In genomic region chr2:84876369-84876768, GRCh38 we compare ENCODE assay signal across 21 cellular contexts. TPM values are rescaled to one million over a fixed set of nuclear protein-coding genes. Genes with fewer than 3 reads are reported as not detected.
A peak's percentile ranks its signal among the peaks of the same experiment; 100 is the strongest.
DNase-seq lines count a peak whose midpoint lies in the region; ATAC-seq and TF ChIP-seq lines count a peak whose summit lies in the region.
"Had no signal": no experiment of that assay in that cellular context is flagged by ENCODE, and none has a peak within 500 bp of the region (broad histone marks: within the 10 kb centered on the region; RNA-seq: fewer than 3 reads in every experiment).

No MANE protein-coding gene starts in this region.

- H3K4me3 ChIP-seq in HEK293 (ENCODE audit: low read depth, low read length) (no peak overlapping the region), PC-9 (no peak overlapping the region), neuronal stem cell (ENCODE audit: low read length in 2 of 2) (no peak overlapping the region)
- H3K4me3 ChIP-seq: GM23338, SK-N-MC, testis had no signal

- intact Hi-C loops in activated naive CD4-positive, alpha-beta T cell treated with anti-CD3 and anti-CD28 coated beads for 36 hours (cut with micrococcal nuclease) = no loop called here
- intact Hi-C loops in PC-9 (cut with micrococcal nuclease; ENCODE audit: unreplicated experiment) = no loop called here

- H4K8ac ChIP-seq in neuronal stem cell (ENCODE audit: low read depth, low read length) = no peak overlapping the region

- H3K4me2 ChIP-seq in PC-9 (no peak overlapping the region), neuronal stem cell (ENCODE audit: insufficient read depth, low read length, poor library complexity, severe bottlenecking) (no peak overlapping the region)
- H3K4me2 ChIP-seq: GM23338 had no signal

- no peak overlapping the region for H2AFZ ChIP-seq in PC-9
- no peak overlapping the region for H2AFZ ChIP-seq in neuronal stem cell (ENCODE audit: low read length)
- H2AFZ ChIP-seq: GM23338 had no signal

- POLR2A ChIA-PET in HEK293 (lab: Yijun Ruan, JAX) = interaction anchor here (0.7 kb wide), 1 partner anchor 29 kb away, joined by 3 read pairs; the partner anchor contains the start of gene TMSB10
- POLR2A ChIA-PET in PC-9 (lab: Charles Lee; ENCODE audit: unreplicated experiment) = no interaction called here

- H3K4me1 Mint-ChIP-seq in activated naive CD4-positive, alpha-beta T cell treated with anti-CD3 and anti-CD28 coated beads for 36 hours (ENCODE audit: low read depth) = peaks cover 72% of the 10 kb centered on the region
- peaks cover 42% of the 10 kb centered on the region for H3K4me1 Mint-ChIP-seq in activated T-helper 17 cell treated with anti-CD3 and anti-CD28 coated beads, Interleukin-2, amount 50 U/mL, for 72 hours

- H3K27me3 ChIP-seq in PC-9 (ENCODE audit: insufficient read depth, low read depth) (peaks cover 64% of the 10 kb centered on the region), neuronal stem cell (ENCODE audit: control insufficient read depth in 3 of 3, insufficient read depth in 3 of 3, low read depth in 1 of 3, low read length in 3 of 3) (peaks cover 2 to 57% (median 25%) of the 10 kb centered on the region in 3 experiments)
- H3K27me3 ChIP-seq: testis had no signal

- H4K91ac ChIP-seq in neuronal stem cell (ENCODE audit: low read depth, low read length, poor library complexity) = no peak overlapping the region

- H2BK5ac ChIP-seq in neuronal stem cell (ENCODE audit: low read length) = no peak overlapping the region

- H3K9me2 ChIP-seq in PC-9 (ENCODE audit: insufficient read depth) = no peaks in the 10 kb centered on the region

- H3K9ac ChIP-seq in neuronal stem cell (ENCODE audit: low read depth, low read length, poor library complexity) = no peak overlapping the region

- H2AK5ac ChIP-seq in neuronal stem cell (ENCODE audit: low read depth, low read length) = no peak overlapping the region

- BruUV-seq in PC-9 (replicated peaks; lab: Mats Ljungman, UMichigan) = no TSS peak

- H3F3A ChIP-seq in PC-9 (ENCODE audit: insufficient read depth, low read depth) = no peaks in the 10 kb centered on the region; the same call in 1 of the 2 replicates

- H3K18ac ChIP-seq in neuronal stem cell (ENCODE audit: low read length) = no peak overlapping the region

- no peak overlapping the region for H3K27ac ChIP-seq in HEK293 (ENCODE audit: extremely low read depth, low read depth, low read length)
- no peak overlapping the region for H3K27ac ChIP-seq in PC-9
- no peak overlapping the region for H3K27ac ChIP-seq in neuronal stem cell (replicated peaks; ENCODE audit: low read length)
- H3K27ac ChIP-seq: SK-N-MC, testis had no signal

- H3K36me3 ChIP-seq in HEK293 (ENCODE audit: control insufficient read depth in 2 of 2, insufficient read depth in 1 of 2, low read length in 2 of 2) = no peaks in the 10 kb centered on the region
- H3K36me3 ChIP-seq in PC-9 (ENCODE audit: low read depth) = no peaks in the 10 kb centered on the region
- H3K36me3 ChIP-seq in neuronal stem cell (replicated peaks in 1 of 2; ENCODE audit: control insufficient read depth in 2 of 2, insufficient read depth in 2 of 2, low read length in 2 of 2) = no peaks in the 10 kb centered on the region

- CTCF ChIA-PET in activated naive CD4-positive, alpha-beta T cell treated with anti-CD3 and anti-CD28 coated beads for 36 hours (lab: Charles Lee) = interaction anchor here (0.6 to 8.0 kb wide), 8 partner anchors 9 to 384 kb away, joined by 3 to 75 read pairs (median 10); no protein-coding TSS in a partner anchor
- CTCF ChIA-PET in HEK293 (lab: Yijun Ruan, JAX) (interaction anchor here (1.4 to 2.8 kb wide), 2 partner anchors 19 to 50 kb away, joined by 3 to 8 read pairs; no protein-coding TSS in a partner anchor), PC-9 (lab: Charles Lee) (no interaction called here)

- H3K14ac ChIP-seq in neuronal stem cell (ENCODE audit: low read length) = no peak overlapping the region

- TF ChIP-seq CTCF in HEK293 (tag by site-specific recombination; IDR thresholded peaks at IDR 0.05) (no peak), PC-9 (conservative IDR thresholded peaks at IDR 0.05) (no peak)

- no peaks in the 10 kb centered on the region for H3K79me1 ChIP-seq in neuronal stem cell (ENCODE audit: low read depth, low read length)

- peaks cover 28% of the 10 kb centered on the region for H3K36me3 Mint-ChIP-seq in activated naive CD4-positive, alpha-beta T cell treated with anti-CD3 and anti-CD28 coated beads for 36 hours (ENCODE audit: low read depth)
- H3K36me3 Mint-ChIP-seq in activated T-helper 17 cell treated with anti-CD3 and anti-CD28 coated beads, Interleukin-2, amount 50 U/mL, for 72 hours (ENCODE audit: low read depth) = peaks cover 25% of the 10 kb centered on the region
- H3K36me3 Mint-ChIP-seq: immature natural killer cell, memory B cell had no signal

- no CpG with 5 or more reads among the region's 3 CpGs for WGBS in neuronal stem cell (ENCODE audit: extremely low coverage in 2 of 2, insufficient read length in 2 of 2, insufficient replicate concordance in 1 of 2), 2 donors

- no peak overlapping the region for H3K23ac ChIP-seq in neuronal stem cell (ENCODE audit: low read depth, low read length, poor library complexity)

- peak overlapping the region; percentile 92 for H3K27ac Mint-ChIP-seq in activated naive CD4-positive, alpha-beta T cell treated with anti-CD3 and anti-CD28 coated beads for 36 hours
- H3K27ac Mint-ChIP-seq in activated T-helper 17 cell treated with anti-CD3 and anti-CD28 coated beads, Interleukin-2, amount 50 U/mL, for 72 hours = peak overlapping the region; percentile 85
- H3K27ac Mint-ChIP-seq: GM23338; immature natural killer cell; memory B cell; stimulated activated naive B cell treated with anti-CD40 and anti-IgM and Interleukin-4, amounts not matched to agents 10 μg/mL and 1 μg/mL and 100 μg/mL, for 72 hours; T-helper 2 cell treated with Interferon-gamma antibody and Interleukin-4, amounts not matched to agents 5 μg/mL and 100 μg/mL, for 36 hours had no signal

- H3K4ac ChIP-seq in neuronal stem cell (ENCODE audit: low read length) = no peak overlapping the region

- no peaks in the 10 kb centered on the region for H3K9me3 Mint-ChIP-seq in activated naive CD4-positive, alpha-beta T cell treated with anti-CD3 and anti-CD28 coated beads for 36 hours
- peaks cover 5% of the 10 kb centered on the region for H3K9me3 Mint-ChIP-seq in activated T-helper 17 cell treated with anti-CD3 and anti-CD28 coated beads, Interleukin-2, amount 50 U/mL, for 72 hours
- H3K9me3 Mint-ChIP-seq: GM23338; memory B cell; stimulated activated naive B cell treated with anti-CD40 and anti-IgM and Interleukin-4, amounts not matched to agents 10 μg/mL and 1 μg/mL and 100 μg/mL, for 72 hours; T-helper 2 cell treated with Interferon-gamma antibody and Interleukin-4, amounts not matched to agents 5 μg/mL and 100 μg/mL, for 36 hours had no signal

- no peak overlapping the region for H2BK120ac ChIP-seq in neuronal stem cell (ENCODE audit: low read depth, low read length)

- H3K27me3 Mint-ChIP-seq in activated naive CD4-positive, alpha-beta T cell treated with anti-CD3 and anti-CD28 coated beads for 36 hours (ENCODE audit: low read depth) = no peaks in the 10 kb centered on the region
- H3K27me3 Mint-ChIP-seq in activated T-helper 17 cell treated with anti-CD3 and anti-CD28 coated beads, Interleukin-2, amount 50 U/mL, for 72 hours = no peaks in the 10 kb centered on the region
- H3K27me3 Mint-ChIP-seq: memory B cell had no signal

- peak overlapping the region; percentile 20 for H3K4me3 Mint-ChIP-seq in activated naive CD4-positive, alpha-beta T cell treated with anti-CD3 and anti-CD28 coated beads for 36 hours
- peak overlapping the region; percentile 89 for H3K4me3 Mint-ChIP-seq in activated T-helper 17 cell treated with anti-CD3 and anti-CD28 coated beads, Interleukin-2, amount 50 U/mL, for 72 hours
- H3K4me3 Mint-ChIP-seq: GM23338; immature natural killer cell; memory B cell; stimulated activated naive B cell treated with anti-CD40 and anti-IgM and Interleukin-4, amounts not matched to agents 10 μg/mL and 1 μg/mL and 100 μg/mL, for 72 hours; T-helper 2 cell treated with Interferon-gamma antibody and Interleukin-4, amounts not matched to agents 5 μg/mL and 100 μg/mL, for 36 hours had no signal

- no peaks in the 10 kb centered on the region for H3K79me2 ChIP-seq in PC-9 (ENCODE audit: low read depth)

- no peak for ATAC-seq in activated T-helper 17 cell treated with anti-CD3 and anti-CD28 coated beads, Interleukin-2, amount 50 U/mL, for 72 hours (replicated peaks)
- no peak for ATAC-seq in HG03469 (IDR thresholded peaks at IDR 0.05; ENCODE audit: unreplicated experiment)
- ATAC-seq: GM23338; sciatic nerve; stimulated activated naive B cell treated with anti-CD40 and anti-IgM and Interleukin-4, amounts not matched to agents 10 μg/mL and 1 μg/mL and 100 μg/mL, for 72 hours had no signal

- no peaks in the 10 kb centered on the region for H3K9me3 ChIP-seq in HEK293 (ENCODE audit: control insufficient read depth, insufficient read depth, low read depth, low read length)
- no peaks in the 10 kb centered on the region for H3K9me3 ChIP-seq in PC-9 (ENCODE audit: insufficient read depth, low read depth)
- no peaks in the 10 kb centered on the region for H3K9me3 ChIP-seq in neuronal stem cell (replicated peaks in 1 of 2; ENCODE audit: control insufficient read depth in 2 of 2, insufficient read depth in 1 of 2, low read depth in 1 of 2, low read length in 2 of 2)
- H3K9me3 ChIP-seq: testis had no signal

- no peak overlapping the region for H2BK15ac ChIP-seq in neuronal stem cell (ENCODE audit: low read length)

- peak; percentile 4 for DNase-seq in activated naive CD4-positive, alpha-beta T cell treated with anti-CD3 and anti-CD28 coated beads for 36 hours
- no peak for DNase-seq in activated naive CD4-positive, alpha-beta T cell treated with Interleukin-2 at 50 U/mL for 16 hours
- DNase-seq in fibroblast of peridontal ligament (ENCODE audit: extremely low read depth) = peak; percentile 23
- no peak for DNase-seq in PC-9
- no peak for DNase-seq in neuronal stem cell (ENCODE audit: low spot score)
- DNase-seq: DND-41; hypothalamus; immature natural killer cell; Kasumi-1; NCI-H146; stimulated activated CD4-positive, alpha-beta T cell treated with anti-CD3 and anti-CD28 coated beads, Interleukin-4, amount 100 ng/mL, for 4 hours; stimulated activated naive B cell treated with anti-CD40 and anti-IgM and Interleukin-4, amounts not matched to agents 10 μg/mL and 1 μg/mL and 100 μg/mL, for 72 hours; testis had no signal

- H2BK12ac ChIP-seq in neuronal stem cell (ENCODE audit: low read length) = no peak overlapping the region

- H3K4me1 ChIP-seq in HEK293 (ENCODE audit: control insufficient read depth, insufficient read depth, low read length) (no peaks in the 10 kb centered on the region), PC-9 (replicated peaks; ENCODE audit: insufficient read depth) (0 out of 2 replicates have a peak, but pooled peaks cover 4% of the 10 kb centered on the region), neuronal stem cell (ENCODE audit: control insufficient read depth in 2 of 2, insufficient read depth in 1 of 2, low read depth in 1 of 2, low read length in 2 of 2) (peaks cover 5 to 10% of the 10 kb centered on the region in 2 donors)

- H4K20me1 ChIP-seq in PC-9 (ENCODE audit: insufficient read depth) = no peaks in the 10 kb centered on the region

RNA-seq across cellular contexts. Expression of gene TRABD2A, which starts 4.5 kb away (rescaled TPM):
- total RNA-seq in activated naive CD4-positive, alpha-beta T cell treated with anti-CD3 and anti-CD28 coated beads for 36 hours = 10 to 100 TPM; 40.4 to 41.7 TPM
- 10 to 100 TPM; 28.6 to 32.3 TPM for total RNA-seq in activated T-helper 17 cell treated with anti-CD3 and anti-CD28 coated beads, Interleukin-2, amount 50 U/mL, for 72 hours
- 0.88 and 2.2 TPM in 2 replicates for total RNA-seq in PC-9 (2021)
- 11.7 TPM for polyA plus RNA-seq in neuronal stem cell (2013, experiment 1 of 2)
- polyA plus RNA-seq in neuronal stem cell (2013, experiment 2 of 2) = 11.8 TPM

RNA-seq across cellular contexts. Expression of gene TMSB10, which starts 29.1 kb away (rescaled TPM):
- total RNA-seq in activated naive CD4-positive, alpha-beta T cell treated with anti-CD3 and anti-CD28 coated beads for 36 hours = 1,000 to 10,000 TPM; 1,772 to 1,864 TPM
- 1,000 to 10,000 TPM; 2,616 to 3,068 TPM for total RNA-seq in activated T-helper 17 cell treated with anti-CD3 and anti-CD28 coated beads, Interleukin-2, amount 50 U/mL, for 72 hours
- total RNA-seq in PC-9 (2021) = 1,668 and 1,769 TPM in 2 replicates
- 1,798 TPM for polyA plus RNA-seq in neuronal stem cell (2013, experiment 1 of 2)
- 1,767 TPM for polyA plus RNA-seq in neuronal stem cell (2013, experiment 2 of 2)

Comparison
In these comparisons a context has a peak if more than half of its experiments do, and no peak if none do; other contexts are left out.
1. DNase-seq: peak in activated naive CD4-positive, alpha-beta T cell treated with anti-CD3 and anti-CD28 coated beads for 36 hours (single experiment) and fibroblast of peridontal ligament (single experiment); none in activated naive CD4-positive, alpha-beta T cell treated with Interleukin-2 at 50 U/mL for 16 hours (single experiment), PC-9 (0 of 2) and neuronal stem cell (single experiment).